Comparison of ENCODE assay signal across 8 cellular contexts in the genomic region with DNA sequence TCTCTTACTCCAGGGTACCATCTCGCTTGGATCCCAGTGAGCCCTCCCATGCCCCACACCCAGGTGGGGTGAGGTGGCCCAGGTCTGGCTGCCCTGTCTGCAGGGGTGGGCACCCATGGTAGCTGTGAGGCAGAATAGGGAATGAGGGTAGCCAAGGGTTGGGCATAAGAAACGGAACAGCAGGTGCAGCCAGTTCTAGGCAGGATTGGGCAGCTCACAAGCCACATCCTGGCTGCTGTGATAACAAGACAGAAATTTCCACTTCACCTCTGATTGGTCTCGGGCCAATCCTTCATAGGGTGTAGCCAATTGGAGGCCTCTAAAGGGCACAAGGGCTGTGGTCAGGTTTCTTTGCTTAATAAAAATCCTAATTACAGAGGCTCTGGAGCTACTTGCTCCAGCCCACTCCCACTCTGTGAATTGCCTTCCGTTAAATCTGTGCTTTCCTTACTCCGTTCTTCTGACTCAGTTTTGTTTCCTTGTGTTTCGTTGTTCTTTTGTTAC. TPM values are rescaled to one million over a fixed set of nuclear protein-coding genes. Genes with fewer than 3 reads are reported as not detected.
DNase-seq lines count a peak whose midpoint lies in the region; ATAC-seq lines count a peak whose summit lies in the region.

No MANE protein-coding gene starts in this region.

- H3K4me1 Mint-ChIP-seq in activated naive CD4-positive, alpha-beta T cell treated with anti-CD3 and anti-CD28 coated beads for 36 hours (ENCODE audit: low read depth) = peaks cover 8% of the 10 kb centered on the region
- H3K4me1 Mint-ChIP-seq in activated naive CD8-positive, alpha-beta T cell treated with anti-CD3 and anti-CD28 coated beads, Interleukin-2, amount 10 ng/mL, durations not matched to agents 7 days and 5 days = peaks cover 5% of the 10 kb centered on the region

- intact Hi-C loops in activated naive CD4-positive, alpha-beta T cell treated with anti-CD3 and anti-CD28 coated beads for 36 hours (cut with micrococcal nuclease) = no loop called here

- DNase-seq in activated naive CD4-positive, alpha-beta T cell treated with anti-CD3 and anti-CD28 coated beads for 36 hours = peak; percentile 42
- DNase-seq in activated naive CD4-positive, alpha-beta T cell treated with anti-CD3 and anti-CD28 coated beads, Interleukin-2, amount 50 U/mL, for 16 hours = no peak
- DNase-seq in NCI-H2196 (lab: John Stamatoyannopoulos, UW; ENCODE audit: unreplicated experiment) (peak; percentile 94), myocyte (ENCODE audit: low read depth) (peak; percentile 60), NCI-H1930 (lab: John Stamatoyannopoulos, UW) (no peak), retina (no peak)
- DNase-seq in activated naive CD8-positive, alpha-beta T cell treated with anti-CD3 and anti-CD28 coated beads, Interleukin-2, amount 10 ng/mL, durations not matched to agents 7 days and 5 days = no peak

- no peaks in the 10 kb centered on the region for H3K9me3 Mint-ChIP-seq in activated naive CD4-positive, alpha-beta T cell treated with anti-CD3 and anti-CD28 coated beads for 36 hours
- no peaks in the 10 kb centered on the region for H3K9me3 Mint-ChIP-seq in activated naive CD8-positive, alpha-beta T cell treated with anti-CD3 and anti-CD28 coated beads, Interleukin-2, amount 10 ng/mL, durations not matched to agents 7 days and 5 days

- CTCF ChIA-PET in activated naive CD4-positive, alpha-beta T cell treated with anti-CD3 and anti-CD28 coated beads for 36 hours (lab: Charles Lee) = interaction anchor here (0.6 to 1.0 kb wide), 2 partner anchors 15 to 84 kb away, joined by 3 to 4 read pairs; no protein-coding TSS in a partner anchor

- peaks cover 18% of the 10 kb centered on the region for H3K27me3 Mint-ChIP-seq in activated naive CD4-positive, alpha-beta T cell treated with anti-CD3 and anti-CD28 coated beads for 36 hours (ENCODE audit: low read depth)
- peaks cover 34% of the 10 kb centered on the region for H3K27me3 Mint-ChIP-seq in activated naive CD8-positive, alpha-beta T cell treated with anti-CD3 and anti-CD28 coated beads, Interleukin-2, amount 10 ng/mL, durations not matched to agents 7 days and 5 days

- POLR2A ChIA-PET in activated naive CD8-positive, alpha-beta T cell treated with anti-CD3 and anti-CD28 coated beads, Interleukin-2, amount 10 ng/mL, durations not matched to agents 7 days and 5 days (lab: Charles Lee) = no interaction called here

- no peak overlapping the region for H3K27ac Mint-ChIP-seq in activated naive CD4-positive, alpha-beta T cell treated with anti-CD3 and anti-CD28 coated beads for 36 hours
- no peak overlapping the region for H3K27ac Mint-ChIP-seq in activated naive CD8-positive, alpha-beta T cell treated with anti-CD3 and anti-CD28 coated beads, Interleukin-2, amount 10 ng/mL, durations not matched to agents 7 days and 5 days

- H3K36me3 Mint-ChIP-seq in activated naive CD4-positive, alpha-beta T cell treated with anti-CD3 and anti-CD28 coated beads for 36 hours (ENCODE audit: low read depth) = no peaks in the 10 kb centered on the region
- no peaks in the 10 kb centered on the region for H3K36me3 Mint-ChIP-seq in activated naive CD8-positive, alpha-beta T cell treated with anti-CD3 and anti-CD28 coated beads, Interleukin-2, amount 10 ng/mL, durations not matched to agents 7 days and 5 days

- peak; percentile 74 for ATAC-seq in activated naive CD8-positive, alpha-beta T cell treated with anti-CD3 and anti-CD28 coated beads, Interleukin-2, amount 10 ng/mL, durations not matched to agents 7 days and 5 days (ENCODE audit: low read depth)
- ATAC-seq in GM19328 (IDR thresholded peaks at IDR 0.05; ENCODE audit: unreplicated experiment) = no peak

- no peak overlapping the region for H3K4me3 Mint-ChIP-seq in activated naive CD4-positive, alpha-beta T cell treated with anti-CD3 and anti-CD28 coated beads for 36 hours
- no peak overlapping the region for H3K4me3 Mint-ChIP-seq in activated naive CD8-positive, alpha-beta T cell treated with anti-CD3 and anti-CD28 coated beads, Interleukin-2, amount 10 ng/mL, durations not matched to agents 7 days and 5 days

RNA-seq across cellular contexts. Expression of gene ARHGDIG, which starts 1.5 kb away (rescaled TPM):
- not detected for total RNA-seq in activated naive CD4-positive, alpha-beta T cell treated with anti-CD3 and anti-CD28 coated beads for 36 hours
- total RNA-seq in activated naive CD8-positive, alpha-beta T cell treated with anti-CD3 and anti-CD28 coated beads, Interleukin-2, amount 10 ng/mL, durations not matched to agents 7 days and 5 days = not detected
- total RNA-seq in myocyte = 0.48 TPM in 1 of 2 replicates, not detected in the other
- polyA plus RNA-seq in myocyte (2012) = 1.2 TPM

RNA-seq across cellular contexts. Expression of gene RGS11, which starts 3.2 kb away (rescaled TPM):
- under 1 TPM in 1 of 2 experiments, not detected in 1; 0.10 TPM for total RNA-seq in activated naive CD4-positive, alpha-beta T cell treated with anti-CD3 and anti-CD28 coated beads for 36 hours
- not detected for total RNA-seq in activated naive CD8-positive, alpha-beta T cell treated with anti-CD3 and anti-CD28 coated beads, Interleukin-2, amount 10 ng/mL, durations not matched to agents 7 days and 5 days
- 2.3 and 4.0 TPM in 2 replicates for total RNA-seq in myocyte
- polyA plus RNA-seq in myocyte (2012) = 7.2 TPM

RNA-seq across cellular contexts. Expression of gene PDIA2, which starts 4.0 kb away (rescaled TPM):
- total RNA-seq in activated naive CD4-positive, alpha-beta T cell treated with anti-CD3 and anti-CD28 coated beads for 36 hours = not detected
- total RNA-seq in activated naive CD8-positive, alpha-beta T cell treated with anti-CD3 and anti-CD28 coated beads, Interleukin-2, amount 10 ng/mL, durations not matched to agents 7 days and 5 days = under 1 TPM in 1 of 2 experiments, not detected in 1; 0.31 TPM
- 0.31 and 0.78 TPM in 2 replicates for total RNA-seq in myocyte
- polyA plus RNA-seq in myocyte (2012) = 0.39 TPM

RNA-seq across cellular contexts. Expression of gene FAM234A, which starts 44.3 kb away (rescaled TPM):
- 10 to 100 TPM; 25.9 to 27.4 TPM for total RNA-seq in activated naive CD4-positive, alpha-beta T cell treated with anti-CD3 and anti-CD28 coated beads for 36 hours
- total RNA-seq in activated naive CD8-positive, alpha-beta T cell treated with anti-CD3 and anti-CD28 coated beads, Interleukin-2, amount 10 ng/mL, durations not matched to agents 7 days and 5 days = 10 to 100 TPM; 21.0 to 21.1 TPM
- 162 and 222 TPM in 2 replicates for total RNA-seq in myocyte
- 105 TPM for polyA plus RNA-seq in myocyte (2012)

RNA-seq across cellular contexts. Expression of gene LUC7L, which starts 49.7 kb away (rescaled TPM):
- total RNA-seq in activated naive CD4-positive, alpha-beta T cell treated with anti-CD3 and anti-CD28 coated beads for 36 hours = 10 to 100 TPM; 58.4 to 59.1 TPM
- 10 to 100 TPM; 83.8 to 86.2 TPM for total RNA-seq in activated naive CD8-positive, alpha-beta T cell treated with anti-CD3 and anti-CD28 coated beads, Interleukin-2, amount 10 ng/mL, durations not matched to agents 7 days and 5 days
- total RNA-seq in myocyte = 105 and 106 TPM in 2 replicates
- polyA plus RNA-seq in myocyte (2012) = 67.8 TPM

Comparison
In these comparisons a context has a peak if more than half of its experiments do, and no peak if none do; other contexts are left out.
1. DNase-seq: peak in activated naive CD4-positive, alpha-beta T cell treated with anti-CD3 and anti-CD28 coated beads for 36 hours (single experiment), NCI-H2196 (single experiment) and myocyte (single experiment); none in activated naive CD4-positive, alpha-beta T cell treated with anti-CD3 and anti-CD28 coated beads, Interleukin-2, amount 50 U/mL, for 16 hours (single experiment), activated naive CD8-positive, alpha-beta T cell treated with anti-CD3 and anti-CD28 coated beads, Interleukin-2, amount 10 ng/mL, durations not matched to agents 7 days and 5 days (single experiment), NCI-H1930 (0 of 2) and retina (single experiment).